ENCODE assay signal across 16 cellular contexts in genomic region chr19:18085702-18086457, GRCh38. TPM values are rescaled to one million over a fixed set of nuclear protein-coding genes. Genes with fewer than 3 reads are reported as not detected.
DNase-seq lines count a peak whose midpoint lies in the region; ATAC-seq and TF ChIP-seq lines count a peak whose summit lies in the region.
"Had no signal": no experiment of that assay in that cellular context is flagged by ENCODE, and none has a peak within 500 bp of the region (broad histone marks: within the 10 kb centered on the region; RNA-seq: fewer than 3 reads in every experiment).

No MANE protein-coding gene starts in this region.

- H3K27me3 ChIP-seq in GM06990 (replicated peaks; ENCODE audit: control insufficient read depth, insufficient read depth, low read length) (no peaks in the 10 kb centered on the region), lower lobe of right lung (ENCODE audit: low read depth) (no peaks in the 10 kb centered on the region)
- H3K27me3 ChIP-seq: ovary, uterus had no signal

- TF ChIP-seq CTCF in CD14-positive monocyte (IDR thresholded peaks at IDR 0.05) (no peak), GM06990 (IDR thresholded peaks at IDR 0.05; ENCODE audit: insufficient read depth, low read length, poor library complexity, severe bottlenecking) (no peak), activated B cell treated with CpG ODN at 0.5 μM for 24 hours (IDR thresholded peaks at IDR 0.05) (no peak), lower lobe of right lung (IDR thresholded peaks at IDR 0.05) (no peak)

- no peaks in the 10 kb centered on the region for H3K9me3 ChIP-seq in lower lobe of right lung
- H3K9me3 ChIP-seq: ovary, uterus had no signal

- H3K9me3 Mint-ChIP-seq in CD14-positive monocyte (peaks cover 0 to 9% (median 0%) of the 10 kb centered on the region in 7 donors), activated B cell treated with CpG ODN at 0.5 μM for 24 hours (peaks cover 3% of the 10 kb centered on the region)
- H3K9me3 Mint-ChIP-seq: mesothelial cell of epicardium had no signal

- H3K27ac ChIP-seq in lower lobe of right lung = no peak overlapping the region
- H3K27ac ChIP-seq: epithelial cell of prostate, ovary, uterus had no signal

- H3K36me3 Mint-ChIP-seq in CD14-positive monocyte (peaks cover 10 to 13% of the 10 kb centered on the region in 2 donors), activated B cell treated with CpG ODN at 0.5 μM for 24 hours (ENCODE audit: low read depth) (peaks cover 13% of the 10 kb centered on the region)
- H3K36me3 Mint-ChIP-seq: mesothelial cell of epicardium had no signal

- peaks cover 2% of the 10 kb centered on the region for H3K36me3 ChIP-seq in GM06990 (ENCODE audit: control insufficient read depth, insufficient read depth, low read length)
- H3K36me3 ChIP-seq in lower lobe of right lung = no peaks in the 10 kb centered on the region
- H3K36me3 ChIP-seq: ovary, uterus had no signal

- no peak for ATAC-seq in activated B cell treated with CpG ODN at 0.5 μM for 24 hours (ENCODE audit: low read depth)
- no peak for ATAC-seq in lower lobe of right lung
- no peak for ATAC-seq in GM18909 (IDR thresholded peaks at IDR 0.05; ENCODE audit: poor library complexity, unreplicated experiment)
- ATAC-seq in left ventricle myocardium superior = no peak

- intact Hi-C loops in CD14-positive monocyte (cut with micrococcal nuclease) (no loop called here), activated B cell treated with CpG ODN at 0.5 μM for 24 hours (cut with micrococcal nuclease) (no loop called here), lower lobe of right lung (cut with DNase I) (no loop called here), left ventricle myocardium superior (cut with micrococcal nuclease) (no loop called here)

- H3K4me3 ChIP-seq in GM06990 (replicated peaks; ENCODE audit: low read depth, low read length) = peak overlapping the region; percentile 77
- H3K4me3 ChIP-seq in lower lobe of right lung = peak overlapping the region; percentile 47
- H3K4me3 ChIP-seq: ovary, uterus had no signal

- CTCF ChIA-PET in activated B cell treated with CpG ODN at 0.5 μM for 24 hours (lab: Charles Lee) = interaction anchor here (1.3 kb wide), 1 partner anchor 24 kb away, joined by 3 read pairs; no protein-coding TSS in a partner anchor

- H3K4me1 ChIP-seq in lower lobe of right lung = peaks cover 21% of the 10 kb centered on the region
- H3K4me1 ChIP-seq: uterus had no signal

- DNase-seq in CD14-positive monocyte (ENCODE audit: low spot score) (no peak), GM06990 (ENCODE audit: extremely low read depth, insufficient read length) (no peak), activated B cell treated with CpG ODN at 0.5 μM for 24 hours (no peak), lower lobe of right lung (no peak), cerebellum (ENCODE audit: low spot score) (no peak), NCI-H82 treated with DMSO at 0.1 percent for 48 hours (lab: John Stamatoyannopoulos, UW; ENCODE audit: unreplicated experiment) (no peak), left ventricle myocardium superior (no peak)
- DNase-seq: anterior cingulate cortex, NCI-H1417 treated with DMSO at 0.1 percent for 48 hours, NCI-H226, ovary, uterus had no signal

- H3K27me3 Mint-ChIP-seq in CD14-positive monocyte (ENCODE audit: low read depth in 3 of 3) (peaks cover 0 to 8% (median 0%) of the 10 kb centered on the region in 3 donors), activated B cell treated with CpG ODN at 0.5 μM for 24 hours (no peaks in the 10 kb centered on the region)

- POLR2A ChIA-PET in activated B cell treated with CpG ODN at 0.5 μM for 24 hours (lab: Charles Lee) = interaction anchor here (0.6 to 8.7 kb wide), 5 partner anchors 13 to 85 kb away, joined by 4 to 146 read pairs (median 14); partner anchors contain the start of genes ARRDC2 and MAST3

- H3K27ac Mint-ChIP-seq in CD14-positive monocyte (peak overlapping the region in 5 of 7 donors; percentile 69 to 99 (median 98)), activated B cell treated with CpG ODN at 0.5 μM for 24 hours (peak overlapping the region; percentile 89)
- H3K27ac Mint-ChIP-seq: mesothelial cell of epicardium had no signal

- H3K4me3 Mint-ChIP-seq in CD14-positive monocyte (peak overlapping the region; percentile 91 to 98), activated B cell treated with CpG ODN at 0.5 μM for 24 hours (no peak overlapping the region)
- H3K4me3 Mint-ChIP-seq: mesothelial cell of epicardium had no signal

- H3K4me1 Mint-ChIP-seq in CD14-positive monocyte (peaks cover 49% of the 10 kb centered on the region), activated B cell treated with CpG ODN at 0.5 μM for 24 hours (peaks cover 50% of the 10 kb centered on the region)
- H3K4me1 Mint-ChIP-seq: mesothelial cell of epicardium had no signal

RNA-seq across cellular contexts. Expression of gene IL12RB1, which starts 0.9 kb away (rescaled TPM):
- polyA plus RNA-seq in CD14-positive monocyte = 1 to 10 TPM; 7.8 to 7.9 TPM
- total RNA-seq in activated B cell treated with CpG ODN at 0.5 μM for 24 hours = 19.9 and 20.9 TPM in 2 replicates
- 14.6 TPM for total RNA-seq in lower lobe of right lung
- 0.18 TPM for total RNA-seq in cerebellum
- 0.94 TPM for total RNA-seq in left ventricle myocardium superior
- total RNA-seq: mesothelial cell of epicardium, SK-MEL-5 had no signal

RNA-seq across cellular contexts. Expression of gene MAST3, which starts 11.7 kb away (rescaled TPM):
- polyA plus RNA-seq in CD14-positive monocyte = 10 to 100 TPM in 1 of 2 donors, 1 to 10 TPM in 1; 6.8 to 12.4 TPM
- total RNA-seq in activated B cell treated with CpG ODN at 0.5 μM for 24 hours (44.3 and 48.6 TPM in 2 replicates), lower lobe of right lung (29.2 TPM), cerebellum (3.5 TPM), left ventricle myocardium superior (5.6 TPM)
